13 cellular contexts compared by ENCODE assay signal in genomic region chr7:43076189-43076605, GRCh38. TPM values are rescaled to one million over a fixed set of nuclear protein-coding genes. Genes with fewer than 3 reads are reported as not detected.
DNase-seq lines count a peak whose midpoint lies in the region; ATAC-seq and TF ChIP-seq lines count a peak whose summit lies in the region.
"Had no signal": no experiment of that assay in that cellular context is flagged by ENCODE, and none has a peak within 500 bp of the region (broad histone marks: within the 10 kb centered on the region; RNA-seq: fewer than 3 reads in every experiment).

No MANE protein-coding gene starts in this region.

- H3K9me3 ChIP-seq in adipocyte (ENCODE audit: control insufficient read depth, low read length) (no peaks in the 10 kb centered on the region), esophagus muscularis mucosa (no peaks in the 10 kb centered on the region)
- H3K9me3 ChIP-seq: SK-N-SH had no signal

- H3K27ac ChIP-seq in esophagus muscularis mucosa (replicated peaks in 1 of 4), result no peak overlapping the region

- H3K4me1 ChIP-seq in adipocyte (ENCODE audit: control insufficient read depth, insufficient read depth, low read length) (no peaks in the 10 kb centered on the region), esophagus muscularis mucosa (no peaks in the 10 kb centered on the region)

- WGBS in esophagus muscularis mucosa, result 58% methylated on average over 5 of the region's 5 CpGs

- no peaks in the 10 kb centered on the region for H3K36me3 ChIP-seq in BJ (ENCODE audit: control insufficient read depth, insufficient read depth, low read length)
- no peaks in the 10 kb centered on the region for H3K36me3 ChIP-seq in adipocyte (ENCODE audit: control insufficient read depth, insufficient read depth, low read length, severe bottlenecking)
- H3K36me3 ChIP-seq in esophagus muscularis mucosa, result no peaks in the 10 kb centered on the region

- H3K4me3 ChIP-seq in BJ (ENCODE audit: low read depth, low read length), result no peak overlapping the region
- H3K4me3 ChIP-seq in adipocyte (ENCODE audit: low read length), result peak overlapping the region; percentile 42
- H3K4me3 ChIP-seq in esophagus muscularis mucosa, result no peak overlapping the region
- H3K4me3 ChIP-seq: lung had no signal

- H3K27me3 ChIP-seq in BJ (ENCODE audit: control insufficient read depth, insufficient read depth, low read length) (no peaks in the 10 kb centered on the region), adipocyte (replicated peaks; ENCODE audit: control insufficient read depth, insufficient read depth, low read length) (peaks cover 6% of the 10 kb centered on the region), esophagus muscularis mucosa (peaks cover 0 to 12% (median 0%) of the 10 kb centered on the region in 4 donors)

- no peak for TF ChIP-seq EP300 in esophagus muscularis mucosa (IDR thresholded peaks at IDR 0.05)

- no peak for TF ChIP-seq POLR2A in esophagus muscularis mucosa (IDR thresholded peaks at IDR 0.05; ENCODE audit: low read depth)

- CTCF ChIA-PET in BJ (lab: Yijun Ruan, JAX), result interaction anchor here (0.9 to 1.4 kb wide), 3 partner anchors 11 to 185 kb away, joined by 3 to 4 read pairs (median 4); no protein-coding TSS in a partner anchor

- DNase-seq in BJ (ENCODE audit: low read depth) (peak; percentile 18), adipocyte (ENCODE audit: low read depth) (no peak), esophagus muscularis mucosa (ENCODE audit: extremely low spot score) (no peak), GM10266 (ENCODE audit: extremely low spot score) (no peak), cerebellar cortex (ENCODE audit: low spot score) (no peak)
- DNase-seq: DND-41, NCI-H1436, SK-N-SH had no signal

- peak; percentile 82 for ATAC-seq in GM18868 (IDR thresholded peaks at IDR 0.05; ENCODE audit: unreplicated experiment)
- peak; percentile 58 for ATAC-seq in HG03095 (IDR thresholded peaks at IDR 0.05; ENCODE audit: unreplicated experiment)
- ATAC-seq in HG03571 (IDR thresholded peaks at IDR 0.05; ENCODE audit: unreplicated experiment), result no peak
- ATAC-seq: HCT116 had no signal

- no peak for TF ChIP-seq CTCF in BJ (IDR thresholded peaks at IDR 0.05; ENCODE audit: insufficient read depth, low read depth, low read length)
- TF ChIP-seq CTCF in esophagus muscularis mucosa (IDR thresholded peaks at IDR 0.05), result no peak
- no peak for TF ChIP-seq CTCF in GM10266 (IDR thresholded peaks at IDR 0.05; ENCODE audit: control insufficient read depth, insufficient read depth, low read depth, missing control alignments)

- H3K9ac ChIP-seq in adipocyte (ENCODE audit: low read length), result no peak overlapping the region
- H3K9ac ChIP-seq: SK-N-SH had no signal

- POLR2A ChIA-PET in BJ (lab: Charles Lee), result interaction anchor here (0.7 kb wide), 1 partner anchor 803 kb away, joined by 3 read pairs; no protein-coding TSS in a partner anchor

- intact Hi-C loops in esophagus muscularis mucosa (cut with DNase I), result no loop called here

RNA-seq across cellular contexts. Expression of gene HECW1, which starts 36.2 kb away (rescaled TPM):
- polyA plus RNA-seq in BJ (2011; rRNA removed), result 2.1 and 2.9 TPM in 2 replicates
- polyA minus RNA-seq in BJ (2011; rRNA and poly(A)+ RNA removed), result 4.9 and 7.6 TPM in 2 replicates
- under 1 TPM; 0.06 to 0.99 (median 0.27) TPM for total RNA-seq in esophagus muscularis mucosa
- polyA plus RNA-seq: SK-N-SH had no signal
